Comparison of ENCODE assay signal across 19 cellular contexts in genomic region chrX:32937043-32937442, GRCh38.
A peak's percentile ranks its signal among the peaks of the same experiment; 100 is the strongest.
DNase-seq lines count a peak whose midpoint lies in the region; TF ChIP-seq lines count a peak whose summit lies in the region.
"Had no signal": no experiment of that assay in that cellular context is flagged by ENCODE, and none has a peak within 500 bp of the region (broad histone marks: within the 10 kb centered on the region; RNA-seq: fewer than 3 reads in every experiment).

No MANE protein-coding gene starts in this region.

- peaks cover 22% of the 10 kb centered on the region for H3K4me1 ChIP-seq in cardiac muscle cell (ENCODE audit: low read depth)
- H3K4me1 ChIP-seq in right atrium auricular region, result peaks cover 0 to 8% of the 10 kb centered on the region in 2 donors
- H3K4me1 ChIP-seq in OCI-LY7 (ENCODE audit: insufficient read depth, low read length, poor library complexity, severe bottlenecking), result no peaks in the 10 kb centered on the region
- H3K4me1 ChIP-seq: HAP-1 had no signal

- no peaks in the 10 kb centered on the region for H3K9me3 ChIP-seq in cardiac muscle cell (ENCODE audit: low read depth)
- no peaks in the 10 kb centered on the region for H3K9me3 ChIP-seq in right atrium auricular region
- no peaks in the 10 kb centered on the region for H3K9me3 ChIP-seq in OCI-LY7 (ENCODE audit: low read length)
- H3K9me3 ChIP-seq: HAP-1 had no signal

- DNase-seq in cardiac muscle cell (ENCODE audit: low read depth in 1 of 2, low spot score in 1 of 2) (peak in 1 of 2 donors; percentile 3), right atrium auricular region (ENCODE audit: low spot score) (no peak), OCI-LY7 (ENCODE audit: low spot score) (no peak), myocyte (ENCODE audit: low read depth) (peak; percentile 3), H4 (ENCODE audit: low spot score) (no peak), A172 (ENCODE audit: low spot score) (no peak)
- DNase-seq: 8988T; C1 segment of cervical spinal cord; Calu3; CD4-positive, alpha-beta memory T cell; COR-L47; DMS79; EL; GDM1; HFFc6 had no signal

- no peak for TF ChIP-seq RAD21 in Ishikawa (IDR thresholded peaks at IDR 0.05; ENCODE audit: low read depth)

- H3K4me3 ChIP-seq in cardiac muscle cell (no peak overlapping the region), right atrium auricular region (no peak overlapping the region), OCI-LY7 (ENCODE audit: low read depth, low read length, poor library complexity, severe bottlenecking) (no peak overlapping the region)
- H3K4me3 ChIP-seq: GM12878, GM23338, HAP-1 had no signal

- CTCF ChIA-PET in OCI-LY7 (lab: Charles Lee; ENCODE audit: unreplicated experiment), result no interaction called here

- no peak for TF ChIP-seq CTCF in cardiac muscle cell (IDR thresholded peaks at IDR 0.05; ENCODE audit: low read depth, low read length)
- no peak for TF ChIP-seq CTCF in right atrium auricular region (IDR thresholded peaks at IDR 0.05)
- no peak for TF ChIP-seq CTCF in OCI-LY7 (conservative IDR thresholded peaks at IDR 0.05; ENCODE audit: low read length)

- intact Hi-C loops in OCI-LY7 (cut with micrococcal nuclease; ENCODE audit: unreplicated experiment), result no loop called here

- POLR2A ChIA-PET in OCI-LY7 (lab: Charles Lee), result no interaction called here

- TF ChIP-seq EP300 in Ishikawa (IDR thresholded peaks at IDR 0.05; ENCODE audit: borderline replicate concordance), result no peak

- H3K36me3 ChIP-seq in cardiac muscle cell (no peaks in the 10 kb centered on the region), right atrium auricular region (no peaks in the 10 kb centered on the region), OCI-LY7 (ENCODE audit: insufficient read depth, low read length) (no peaks in the 10 kb centered on the region)
- H3K36me3 ChIP-seq: HAP-1 had no signal

- peak overlapping the region; percentile 25; the same call in 1 of the 2 replicates for H2AFZ ChIP-seq in OCI-LY7 (ENCODE audit: low read length)
- H2AFZ ChIP-seq: GM23338 had no signal

- no peaks in the 10 kb centered on the region for H4K20me1 ChIP-seq in OCI-LY7 (ENCODE audit: insufficient read depth, low read length)

- H3K27me3 ChIP-seq in cardiac muscle cell (no peaks in the 10 kb centered on the region), right atrium auricular region (no peaks in the 10 kb centered on the region)

- H3K4me2 ChIP-seq in OCI-LY7 (ENCODE audit: low read length), result no peak overlapping the region
- H3K4me2 ChIP-seq: GM23338 had no signal

- BruUV-seq in OCI-LY7 (replicated peaks; lab: Mats Ljungman, UMichigan), result no TSS peak

- H3K79me2 ChIP-seq in OCI-LY7 (ENCODE audit: insufficient read depth, low read depth, low read length), result no peaks in the 10 kb centered on the region

- no peaks in the 10 kb centered on the region for H3K9me2 ChIP-seq in OCI-LY7 (ENCODE audit: insufficient read depth, low read length)

- peak overlapping the region; percentile 16 for H3K27ac ChIP-seq in cardiac muscle cell
- no peak overlapping the region for H3K27ac ChIP-seq in right atrium auricular region
- H3K27ac ChIP-seq in OCI-LY7 (ENCODE audit: low read depth, low read length, poor library complexity, severe bottlenecking), result no peak overlapping the region

TF ChIP-seq in Ishikawa, 13 proteins besides CTCF, POLR2A, EP300 and RAD21:
- TF ChIP-seq TAF1 (IDR thresholded peaks at IDR 0.05; ENCODE audit: low read depth) (no peak), REST (IDR thresholded peaks at IDR 0.05; ENCODE audit: low read depth) (peak; percentile 38; the same call in 1 of the 2 replicates)
